ENCODE assay signal across 19 cellular contexts in genomic region chr21:46352913-46353312, GRCh38.
"Had no signal": no experiment of that assay in that cellular context is flagged by ENCODE, and none has a peak within 500 bp of the region (broad histone marks: within the 10 kb centered on the region; RNA-seq: fewer than 3 reads in every experiment).

No MANE protein-coding gene starts in this region.

- H3K9me3 ChIP-seq: SK-N-SH had no signal

- DNase-seq: IMR-90, Karpas-422, KG1, MM.1S, NCI-H1092 treated with DMSO at 0.1 percent for 48 hours, NCI-H1436, NCI-H187, NCI-H2029, NCI-H2081 treated with DMSO at 0.1 percent for 48 hours, NCI-H2171, NCI-H226, NCI-H446, NCI-H510A, NCI-H524 treated with DMSO at 0.1 percent for 48 hours, NCI-H69, NCI-H774, RPMI8226, SHP77, SK-N-SH had no signal
